In genomic region chr12:45353944-45354343, GRCh38 we compare ENCODE assay signal across 20 cellular contexts.
DNase-seq lines count a peak whose midpoint lies in the region; ATAC-seq and TF ChIP-seq lines count a peak whose summit lies in the region.
"Had no signal": no experiment of that assay in that cellular context is flagged by ENCODE, and none has a peak within 500 bp of the region (broad histone marks: within the 10 kb centered on the region; RNA-seq: fewer than 3 reads in every experiment).

No MANE protein-coding gene starts in this region.

- BruUV-seq in OCI-LY7 (replicated peaks; lab: Mats Ljungman, UMichigan) = no TSS peak

- H3K4me1 ChIP-seq in H9 (ENCODE audit: insufficient read depth, low read length) = peaks cover 6% of the 10 kb centered on the region
- H3K4me1 ChIP-seq in OCI-LY7 (ENCODE audit: insufficient read depth, low read length, poor library complexity, severe bottlenecking) = peaks cover 2% of the 10 kb centered on the region
- H3K4me1 ChIP-seq in uterus = peaks cover 0 to 7% of the 10 kb centered on the region in 2 donors

- H2BK120ac ChIP-seq in H9 (ENCODE audit: low read depth, low read length, poor library complexity, severe bottlenecking) = no peak overlapping the region

- H3K9me3 Mint-ChIP-seq in activated naive CD4-positive, alpha-beta T cell treated with anti-CD3 and anti-CD28 coated beads for 36 hours = peaks cover 2% of the 10 kb centered on the region
- H3K9me3 Mint-ChIP-seq in H9 = peaks cover 0 to 8% of the 10 kb centered on the region in 2 experiments; a peak in 3 of 5 replicates
- H3K9me3 Mint-ChIP-seq in central memory CD8-positive, alpha-beta T cell = no peaks in the 10 kb centered on the region
- H3K9me3 Mint-ChIP-seq in progenitor cell of endocrine pancreas (ENCODE audit: low read depth) = no peaks in the 10 kb centered on the region
- H3K9me3 Mint-ChIP-seq in stimulated activated memory B cell treated with anti-CD40 and anti-IgM and Interleukin-4, amounts not matched to agents 10 μg/mL and 1 μg/mL and 100 μg/mL, for 72 hours = no peaks in the 10 kb centered on the region

- H2BK15ac ChIP-seq in H9 (ENCODE audit: low read depth, low read length) = no peak overlapping the region

- no peaks in the 10 kb centered on the region for H3K79me1 ChIP-seq in H9 (ENCODE audit: insufficient read depth, low read depth, low read length, poor library complexity, severe bottlenecking)

- POLR2A ChIA-PET in OCI-LY7 (lab: Charles Lee) = no interaction called here

- H3K27ac ChIP-seq in H9 (ENCODE audit: insufficient read length, low read depth, low read length) (no peak overlapping the region), OCI-LY7 (ENCODE audit: low read depth, low read length, poor library complexity, severe bottlenecking) (no peak overlapping the region), uterus (peak overlapping the region in 1 of 2 donors; percentile 85)
- H3K27ac ChIP-seq: right atrium auricular region, spleen had no signal

- no peak overlapping the region for H4K91ac ChIP-seq in H9 (ENCODE audit: insufficient read length, low read depth, low read length)

- H3K9me3 ChIP-seq in H9 (ENCODE audit: control insufficient read depth, low read depth, low read length) (peaks cover 10% of the 10 kb centered on the region), OCI-LY7 (ENCODE audit: low read length) (no peaks in the 10 kb centered on the region), uterus (no peaks in the 10 kb centered on the region)
- H3K9me3 ChIP-seq: right atrium auricular region had no signal

- no peak overlapping the region for H2BK5ac ChIP-seq in H9 (ENCODE audit: insufficient read length, low read length)

- H3K23me2 ChIP-seq in H9 (ENCODE audit: insufficient read length, low read depth, low read length, poor library complexity, severe bottlenecking) = no peaks in the 10 kb centered on the region

- TF ChIP-seq CTCF in H9 (conservative IDR thresholded peaks at IDR 0.05) (no peak), progenitor cell of endocrine pancreas (IDR thresholded peaks at IDR 0.05; ENCODE audit: unreplicated experiment) (no peak), OCI-LY7 (conservative IDR thresholded peaks at IDR 0.05; ENCODE audit: low read length) (no peak), uterus (IDR thresholded peaks at IDR 0.05) (no peak)

- no peak overlapping the region for H2BK12ac ChIP-seq in H9 (ENCODE audit: insufficient read length, low read depth, low read length)

- H3K4me3 Mint-ChIP-seq in activated naive CD4-positive, alpha-beta T cell treated with anti-CD3 and anti-CD28 coated beads for 36 hours = no peak overlapping the region
- H3K4me3 Mint-ChIP-seq in H9 (no peak overlapping the region), progenitor cell of endocrine pancreas (ENCODE audit: low read depth) (peak overlapping the region; percentile 40)
- H3K4me3 Mint-ChIP-seq in central memory CD8-positive, alpha-beta T cell = no peak overlapping the region
- no peak overlapping the region for H3K4me3 Mint-ChIP-seq in stimulated activated memory B cell treated with anti-CD40 and anti-IgM and Interleukin-4, amounts not matched to agents 10 μg/mL and 1 μg/mL and 100 μg/mL, for 72 hours

- H3K9ac ChIP-seq in H9 (ENCODE audit: extremely low read depth, insufficient read length, low read length) = no peak overlapping the region

- no peak overlapping the region for H2AK5ac ChIP-seq in H9 (ENCODE audit: insufficient read length, low read length)

- H3K4me3 ChIP-seq in OCI-LY7 (ENCODE audit: low read depth, low read length, poor library complexity, severe bottlenecking) (no peak overlapping the region), uterus (no peak overlapping the region)
- H3K4me3 ChIP-seq: right atrium auricular region, spleen had no signal

- peaks cover 53% of the 10 kb centered on the region for H3K36me3 Mint-ChIP-seq in activated naive CD4-positive, alpha-beta T cell treated with anti-CD3 and anti-CD28 coated beads for 36 hours (ENCODE audit: low read depth)
- H3K36me3 Mint-ChIP-seq in H9 (ENCODE audit: insufficient read depth in 1 of 3, low read depth in 3 of 3) (peaks cover 30 to 50% (median 37%) of the 10 kb centered on the region in 3 experiments), progenitor cell of endocrine pancreas (ENCODE audit: insufficient read depth) (peaks cover 28% of the 10 kb centered on the region)
- H3K36me3 Mint-ChIP-seq in central memory CD8-positive, alpha-beta T cell (ENCODE audit: insufficient read depth) = peaks cover 15% of the 10 kb centered on the region
- H3K36me3 Mint-ChIP-seq in stimulated activated memory B cell treated with anti-CD40 and anti-IgM and Interleukin-4, amounts not matched to agents 10 μg/mL and 1 μg/mL and 100 μg/mL, for 72 hours = peaks cover 84% of the 10 kb centered on the region

- intact Hi-C loops in activated naive CD4-positive, alpha-beta T cell treated with anti-CD3 and anti-CD28 coated beads for 36 hours (cut with micrococcal nuclease) = no loop called here
- intact Hi-C loops in OCI-LY7 (cut with micrococcal nuclease; ENCODE audit: unreplicated experiment) = no loop called here
- intact Hi-C loops in uterus (cut with DNase I; ENCODE audit: low total_unique reads) = no loop called here

- no peaks in the 10 kb centered on the region for H3K9me2 ChIP-seq in OCI-LY7 (ENCODE audit: insufficient read depth, low read length)

- H3K79me2 ChIP-seq in H9 (ENCODE audit: insufficient read depth, low read length) (no peaks in the 10 kb centered on the region), OCI-LY7 (ENCODE audit: insufficient read depth, low read depth, low read length) (no peaks in the 10 kb centered on the region)

- no peak overlapping the region for H3K14ac ChIP-seq in H9 (ENCODE audit: insufficient read depth, low read length)

- H4K20me1 ChIP-seq in H9 (ENCODE audit: control insufficient read depth, insufficient read depth, insufficient read length) (no peaks in the 10 kb centered on the region), OCI-LY7 (ENCODE audit: insufficient read depth, low read length) (no peaks in the 10 kb centered on the region)

- H3K23ac ChIP-seq in H9 (ENCODE audit: insufficient read length, low read depth, low read length) = no peak overlapping the region

- no peak for DNase-seq in activated naive CD4-positive, alpha-beta T cell treated with anti-CD3 and anti-CD28 coated beads for 36 hours
- DNase-seq in activated naive CD4-positive, alpha-beta T cell treated with Interleukin-2 at 50 U/mL for 16 hours = no peak
- DNase-seq in H9 (no peak), progenitor cell of endocrine pancreas (ENCODE audit: low spot score, unreplicated experiment) (no peak), OCI-LY7 (ENCODE audit: low spot score) (no peak), uterus (no peak)
- DNase-seq in central memory CD8-positive, alpha-beta T cell (ENCODE audit: low spot score in 2 of 2) = no peak
- DNase-seq: EL; glutamatergic neuron; HCEC 1CT; KG1; MV-4-11; NCI-H748 treated with DMSO at 0.1 percent for 48 hours; spleen; stimulated activated CD4-positive, alpha-beta T cell treated with anti-CD3 and anti-CD28 coated beads, Interleukin-4, amount 100 ng/mL, for 24 hours; stimulated activated naive CD8-positive, alpha-beta T cell treated with anti-CD3 and anti-CD28 coated beads, Interleukin-15, Interleukin-2, amounts not matched to agents 100 U/mL and 50 U/mL, for 24 hours; SW 1271 had no signal

- H3K4me2 ChIP-seq in H9 (ENCODE audit: insufficient read depth, insufficient read length, low read length) (no peak overlapping the region), OCI-LY7 (ENCODE audit: low read length) (no peak overlapping the region)

- H3K36me3 ChIP-seq in OCI-LY7 (ENCODE audit: insufficient read depth, low read length) (peaks cover 2% of the 10 kb centered on the region), uterus (no peaks in the 10 kb centered on the region)

- no peak overlapping the region for H3T11ph ChIP-seq in H9 (ENCODE audit: low read length)

- H3K4ac ChIP-seq in H9 (ENCODE audit: low read depth, low read length) = no peak overlapping the region

- no peak overlapping the region for H4K8ac ChIP-seq in H9 (replicated peaks; ENCODE audit: insufficient read length, low read depth, low read length)

- H2AFZ ChIP-seq in H9 (ENCODE audit: low read length) (no peak overlapping the region), OCI-LY7 (ENCODE audit: low read length) (no peak overlapping the region)

- no peak overlapping the region for H2BK20ac ChIP-seq in H9 (ENCODE audit: low read depth, low read length, poor library complexity, severe bottlenecking)

- TF ChIP-seq POLR2A in uterus (IDR thresholded peaks at IDR 0.05) = no peak

- H3K18ac ChIP-seq in H9 (ENCODE audit: insufficient read length, low read depth, low read length) = no peak overlapping the region

- CTCF ChIA-PET in activated naive CD4-positive, alpha-beta T cell treated with anti-CD3 and anti-CD28 coated beads for 36 hours (lab: Charles Lee) = no interaction called here
- CTCF ChIA-PET in OCI-LY7 (lab: Charles Lee; ENCODE audit: unreplicated experiment) = no interaction called here

- no peaks in the 10 kb centered on the region for H3K27me3 ChIP-seq in H9 (ENCODE audit: insufficient read depth, low read length)
- no peaks in the 10 kb centered on the region for H3K27me3 ChIP-seq in uterus
- H3K27me3 ChIP-seq: right atrium auricular region, spleen had no signal

- ATAC-seq in central memory CD8-positive, alpha-beta T cell (replicated peaks; ENCODE audit: extremely low read depth, poor library complexity, severe bottlenecking) = no peak
- ATAC-seq in stimulated activated memory B cell treated with anti-CD40 and anti-IgM and Interleukin-4, amounts not matched to agents 10 μg/mL and 1 μg/mL and 100 μg/mL, for 72 hours = no peak
- ATAC-seq: Right ventricle myocardium inferior; stimulated activated naive CD8-positive, alpha-beta T cell treated with anti-CD3 and anti-CD28 coated beads, Interleukin-15, Interleukin-2, amounts not matched to agents 100 U/mL and 50 U/mL, for 24 hours had no signal

- no peak overlapping the region for H3K56ac ChIP-seq in H9 (ENCODE audit: insufficient read length, low read depth, low read length)

- H4K5ac ChIP-seq in H9 (ENCODE audit: insufficient read length, low read depth, low read length) = no peak overlapping the region

- WGBS in H9 (ENCODE audit: extremely low coverage, insufficient read length, low lambda C conversion rate) = no CpG with 5 or more reads among the region's 2 CpGs

- peaks cover 7% of the 10 kb centered on the region for H3K4me1 Mint-ChIP-seq in activated naive CD4-positive, alpha-beta T cell treated with anti-CD3 and anti-CD28 coated beads for 36 hours (ENCODE audit: low read depth)
- peaks cover 3 to 9% of the 10 kb centered on the region in 2 experiments; a peak in 3 of 4 replicates for H3K4me1 Mint-ChIP-seq in H9
- peaks cover 11% of the 10 kb centered on the region for H3K4me1 Mint-ChIP-seq in central memory CD8-positive, alpha-beta T cell
- peaks cover 62% of the 10 kb centered on the region for H3K4me1 Mint-ChIP-seq in progenitor cell of endocrine pancreas (ENCODE audit: low read depth)
- peaks cover 6% of the 10 kb centered on the region for H3K4me1 Mint-ChIP-seq in stimulated activated memory B cell treated with anti-CD40 and anti-IgM and Interleukin-4, amounts not matched to agents 10 μg/mL and 1 μg/mL and 100 μg/mL, for 72 hours

- peak overlapping the region; percentile 27 for H3K27ac Mint-ChIP-seq in activated naive CD4-positive, alpha-beta T cell treated with anti-CD3 and anti-CD28 coated beads for 36 hours
- H3K27ac Mint-ChIP-seq in H9 (peak overlapping the region in 2 of 3 experiments; percentile 4 to 57; a peak in 3 of 7 replicates), progenitor cell of endocrine pancreas (peak overlapping the region; percentile 62)
- H3K27ac Mint-ChIP-seq in central memory CD8-positive, alpha-beta T cell (ENCODE audit: low read depth) = peak overlapping the region; percentile 12
- H3K27ac Mint-ChIP-seq in stimulated activated memory B cell treated with anti-CD40 and anti-IgM and Interleukin-4, amounts not matched to agents 10 μg/mL and 1 μg/mL and 100 μg/mL, for 72 hours = no peak overlapping the region

- H3K27me3 Mint-ChIP-seq in activated naive CD4-positive, alpha-beta T cell treated with anti-CD3 and anti-CD28 coated beads for 36 hours (ENCODE audit: low read depth) = no peaks in the 10 kb centered on the region
- H3K27me3 Mint-ChIP-seq in H9 (ENCODE audit: low read depth) = no peaks in the 10 kb centered on the region
- H3K27me3 Mint-ChIP-seq in central memory CD8-positive, alpha-beta T cell = no peaks in the 10 kb centered on the region
- no peaks in the 10 kb centered on the region for H3K27me3 Mint-ChIP-seq in progenitor cell of endocrine pancreas
- no peaks in the 10 kb centered on the region for H3K27me3 Mint-ChIP-seq in stimulated activated memory B cell treated with anti-CD40 and anti-IgM and Interleukin-4, amounts not matched to agents 10 μg/mL and 1 μg/mL and 100 μg/mL, for 72 hours
